Comparison of ENCODE assay signal across 9 cellular contexts in the genomic region with DNA sequence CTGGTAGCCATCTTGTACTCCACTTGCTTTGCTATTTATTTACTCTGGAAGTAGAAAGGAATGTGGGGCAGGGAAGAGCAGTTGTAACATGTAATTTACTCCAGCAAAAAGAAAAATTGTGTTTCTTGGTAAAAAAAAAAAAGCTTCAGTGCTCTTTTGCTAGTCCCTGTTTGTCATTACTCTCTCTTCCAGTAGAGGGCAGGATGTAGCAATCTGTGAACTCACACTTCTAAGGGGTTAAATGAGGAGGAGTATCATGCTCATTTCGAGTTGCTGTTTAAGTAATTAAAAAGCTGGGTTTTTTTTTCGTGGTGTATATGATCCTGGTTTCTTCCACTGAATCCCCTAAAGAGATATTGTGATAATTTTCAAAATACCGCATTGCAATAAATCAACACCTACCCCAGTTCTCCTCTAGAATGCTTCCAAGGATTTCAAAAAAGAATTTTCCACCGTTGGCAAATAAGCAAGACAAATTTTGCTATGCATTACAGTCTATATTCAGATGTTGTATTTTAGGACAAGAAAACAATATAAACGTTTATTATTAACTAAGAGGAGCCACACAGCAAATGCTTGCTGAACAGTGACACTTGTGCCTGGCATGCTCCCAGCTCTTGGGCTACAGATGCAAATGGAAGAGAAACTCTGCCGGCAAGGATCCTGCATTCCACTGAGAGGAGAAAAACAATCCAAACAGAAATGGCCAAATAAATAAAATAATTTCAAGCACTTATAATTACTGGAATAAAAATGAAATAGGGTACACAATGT.
DNase-seq lines count a peak whose midpoint lies in the region; ATAC-seq, FAIRE-seq and TF ChIP-seq lines count a peak whose summit lies in the region.
"Had no signal": no experiment of that assay in that cellular context is flagged by ENCODE, and none has a peak within 500 bp of the region (broad histone marks: within the 10 kb centered on the region; RNA-seq: fewer than 3 reads in every experiment).

No MANE protein-coding gene starts in this region.

- TF ChIP-seq CTCF in HFFc6 (IDR thresholded peaks at IDR 0.05) (peak; percentile 64; the same call in 1 of the 2 replicates), WTC11 (IDR thresholded peaks at IDR 0.05) (peak; percentile 57; the same call in 1 of the 2 replicates)

- H3K9me3 Mint-ChIP-seq in HFFc6 = peaks cover 22% of the 10 kb centered on the region
- no peaks in the 10 kb centered on the region for H3K9me3 Mint-ChIP-seq in WTC11
- H3K9me3 Mint-ChIP-seq: activated B cell treated with CpG ODN at 0.5 μM for 24 hours had no signal

- DNase-seq in GDM1 (lab: John Stamatoyannopoulos, UW) (peak; percentile 4), HFFc6 (no peak), NCI-H1694 (lab: John Stamatoyannopoulos, UW) (peak; percentile 54), WTC11 (ENCODE audit: low spot score) (no peak), iPS-NIHi11 (ENCODE audit: low spot score) (peak; percentile 59), urothelium cell line (ENCODE audit: low spot score) (peak; percentile 11), T-helper 1 cell (no peak)
- DNase-seq: activated B cell treated with CpG ODN at 0.5 μM for 24 hours had no signal

- POLR2A ChIA-PET in WTC11 (lab: Charles Lee) = interaction anchor here (0.6 to 1.0 kb wide), 3 partner anchors 8 to 709 kb away, joined by 3 to 4 read pairs (median 3); no protein-coding TSS in a partner anchor

- no peak overlapping the region for H3K27ac Mint-ChIP-seq in HFFc6
- H3K27ac Mint-ChIP-seq in WTC11 = no peak overlapping the region
- H3K27ac Mint-ChIP-seq: activated B cell treated with CpG ODN at 0.5 μM for 24 hours had no signal

- CTCF ChIA-PET in WTC11 (lab: Charles Lee) = interaction anchor here (0.6 to 1.8 kb wide), 26 partner anchors 9 to 1021 kb away, joined by 3 to 11 read pairs (median 3); no protein-coding TSS in a partner anchor

- H3K27me3 Mint-ChIP-seq in HFFc6 (ENCODE audit: insufficient read depth) = no peaks in the 10 kb centered on the region
- H3K27me3 Mint-ChIP-seq in WTC11 (ENCODE audit: low read depth) = peaks cover 3% of the 10 kb centered on the region
- H3K27me3 Mint-ChIP-seq: activated B cell treated with CpG ODN at 0.5 μM for 24 hours had no signal

- FAIRE-seq in urothelium cell line (lab: Jason Lieb, UNC) = no peak

- no peaks in the 10 kb centered on the region; the same call in 1 of the 2 replicates for H3K36me3 Mint-ChIP-seq in HFFc6 (ENCODE audit: low read depth)
- no peaks in the 10 kb centered on the region for H3K36me3 Mint-ChIP-seq in WTC11

- H3K4me3 Mint-ChIP-seq in HFFc6 (no peak overlapping the region), WTC11 (no peak overlapping the region)
- H3K4me3 Mint-ChIP-seq: activated B cell treated with CpG ODN at 0.5 μM for 24 hours had no signal

- H3K4me1 Mint-ChIP-seq in HFFc6 (ENCODE audit: low read depth) = no peaks in the 10 kb centered on the region
- H3K4me1 Mint-ChIP-seq in WTC11 = peaks cover 58% of the 10 kb centered on the region
- H3K4me1 Mint-ChIP-seq: activated B cell treated with CpG ODN at 0.5 μM for 24 hours had no signal

- ATAC-seq in WTC11 (peak; percentile 51), HG03460 (IDR thresholded peaks at IDR 0.05; ENCODE audit: unreplicated experiment) (no peak)

TF ChIP-seq in WTC11, 78 proteins besides CTCF, POLR2A, EP300 and RAD21:
- TF ChIP-seq PRRX2 (CRISPR knock-in tag; IDR thresholded peaks at IDR 0.05) = no peak
- no peak for TF ChIP-seq TEAD1 (CRISPR knock-in tag; IDR thresholded peaks at IDR 0.05)
- no peak for TF ChIP-seq ELF4 (CRISPR knock-in tag; IDR thresholded peaks at IDR 0.05; ENCODE audit: low read depth)
- TF ChIP-seq, protein P1, sequence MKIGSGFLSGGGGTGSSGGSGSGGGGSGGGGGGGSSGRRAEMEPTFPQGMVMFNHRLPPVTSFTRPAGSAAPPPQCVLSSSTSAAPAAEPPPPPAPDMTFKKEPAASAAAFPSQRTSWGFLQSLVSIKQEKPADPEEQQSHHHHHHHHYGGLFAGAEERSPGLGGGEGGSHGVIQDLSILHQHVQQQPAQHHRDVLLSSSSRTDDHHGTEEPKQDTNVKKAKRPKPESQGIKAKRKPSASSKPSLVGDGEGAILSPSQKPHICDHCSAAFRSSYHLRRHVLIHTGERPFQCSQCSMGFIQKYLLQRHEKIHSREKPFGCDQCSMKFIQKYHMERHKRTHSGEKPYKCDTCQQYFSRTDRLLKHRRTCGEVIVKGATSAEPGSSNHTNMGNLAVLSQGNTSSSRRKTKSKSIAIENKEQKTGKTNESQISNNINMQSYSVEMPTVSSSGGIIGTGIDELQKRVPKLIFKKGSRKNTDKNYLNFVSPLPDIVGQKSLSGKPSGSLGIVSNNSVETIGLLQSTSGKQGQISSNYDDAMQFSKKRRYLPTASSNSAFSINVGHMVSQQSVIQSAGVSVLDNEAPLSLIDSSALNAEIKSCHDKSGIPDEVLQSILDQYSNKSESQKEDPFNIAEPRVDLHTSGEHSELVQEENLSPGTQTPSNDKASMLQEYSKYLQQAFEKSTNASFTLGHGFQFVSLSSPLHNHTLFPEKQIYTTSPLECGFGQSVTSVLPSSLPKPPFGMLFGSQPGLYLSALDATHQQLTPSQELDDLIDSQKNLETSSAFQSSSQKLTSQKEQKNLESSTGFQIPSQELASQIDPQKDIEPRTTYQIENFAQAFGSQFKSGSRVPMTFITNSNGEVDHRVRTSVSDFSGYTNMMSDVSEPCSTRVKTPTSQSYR (CRISPR knock-in tag; IDR thresholded peaks at IDR 0.05) = no peak
- TF ChIP-seq TEAD4 (CRISPR knock-in tag; IDR thresholded peaks at IDR 0.05) = no peak
- TF ChIP-seq, protein P2, sequence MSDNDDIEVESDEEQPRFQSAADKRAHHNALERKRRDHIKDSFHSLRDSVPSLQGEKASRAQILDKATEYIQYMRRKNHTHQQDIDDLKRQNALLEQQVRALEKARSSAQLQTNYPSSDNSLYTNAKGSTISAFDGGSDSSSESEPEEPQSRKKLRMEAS (CRISPR knock-in tag; IDR thresholded peaks at IDR 0.05) = no peak
- TF ChIP-seq, protein P3, sequence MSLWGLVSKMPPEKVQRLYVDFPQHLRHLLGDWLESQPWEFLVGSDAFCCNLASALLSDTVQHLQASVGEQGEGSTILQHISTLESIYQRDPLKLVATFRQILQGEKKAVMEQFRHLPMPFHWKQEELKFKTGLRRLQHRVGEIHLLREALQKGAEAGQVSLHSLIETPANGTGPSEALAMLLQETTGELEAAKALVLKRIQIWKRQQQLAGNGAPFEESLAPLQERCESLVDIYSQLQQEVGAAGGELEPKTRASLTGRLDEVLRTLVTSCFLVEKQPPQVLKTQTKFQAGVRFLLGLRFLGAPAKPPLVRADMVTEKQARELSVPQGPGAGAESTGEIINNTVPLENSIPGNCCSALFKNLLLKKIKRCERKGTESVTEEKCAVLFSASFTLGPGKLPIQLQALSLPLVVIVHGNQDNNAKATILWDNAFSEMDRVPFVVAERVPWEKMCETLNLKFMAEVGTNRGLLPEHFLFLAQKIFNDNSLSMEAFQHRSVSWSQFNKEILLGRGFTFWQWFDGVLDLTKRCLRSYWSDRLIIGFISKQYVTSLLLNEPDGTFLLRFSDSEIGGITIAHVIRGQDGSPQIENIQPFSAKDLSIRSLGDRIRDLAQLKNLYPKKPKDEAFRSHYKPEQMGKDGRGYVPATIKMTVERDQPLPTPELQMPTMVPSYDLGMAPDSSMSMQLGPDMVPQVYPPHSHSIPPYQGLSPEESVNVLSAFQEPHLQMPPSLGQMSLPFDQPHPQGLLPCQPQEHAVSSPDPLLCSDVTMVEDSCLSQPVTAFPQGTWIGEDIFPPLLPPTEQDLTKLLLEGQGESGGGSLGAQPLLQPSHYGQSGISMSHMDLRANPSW (CRISPR knock-in tag; conservative IDR thresholded peaks at IDR 0.05; ENCODE audit: low read depth) = no peak
- no peak for TF ChIP-seq ZNF263 (CRISPR knock-in tag; IDR thresholded peaks at IDR 0.05; ENCODE audit: low read depth)
- TF ChIP-seq, protein P4, sequence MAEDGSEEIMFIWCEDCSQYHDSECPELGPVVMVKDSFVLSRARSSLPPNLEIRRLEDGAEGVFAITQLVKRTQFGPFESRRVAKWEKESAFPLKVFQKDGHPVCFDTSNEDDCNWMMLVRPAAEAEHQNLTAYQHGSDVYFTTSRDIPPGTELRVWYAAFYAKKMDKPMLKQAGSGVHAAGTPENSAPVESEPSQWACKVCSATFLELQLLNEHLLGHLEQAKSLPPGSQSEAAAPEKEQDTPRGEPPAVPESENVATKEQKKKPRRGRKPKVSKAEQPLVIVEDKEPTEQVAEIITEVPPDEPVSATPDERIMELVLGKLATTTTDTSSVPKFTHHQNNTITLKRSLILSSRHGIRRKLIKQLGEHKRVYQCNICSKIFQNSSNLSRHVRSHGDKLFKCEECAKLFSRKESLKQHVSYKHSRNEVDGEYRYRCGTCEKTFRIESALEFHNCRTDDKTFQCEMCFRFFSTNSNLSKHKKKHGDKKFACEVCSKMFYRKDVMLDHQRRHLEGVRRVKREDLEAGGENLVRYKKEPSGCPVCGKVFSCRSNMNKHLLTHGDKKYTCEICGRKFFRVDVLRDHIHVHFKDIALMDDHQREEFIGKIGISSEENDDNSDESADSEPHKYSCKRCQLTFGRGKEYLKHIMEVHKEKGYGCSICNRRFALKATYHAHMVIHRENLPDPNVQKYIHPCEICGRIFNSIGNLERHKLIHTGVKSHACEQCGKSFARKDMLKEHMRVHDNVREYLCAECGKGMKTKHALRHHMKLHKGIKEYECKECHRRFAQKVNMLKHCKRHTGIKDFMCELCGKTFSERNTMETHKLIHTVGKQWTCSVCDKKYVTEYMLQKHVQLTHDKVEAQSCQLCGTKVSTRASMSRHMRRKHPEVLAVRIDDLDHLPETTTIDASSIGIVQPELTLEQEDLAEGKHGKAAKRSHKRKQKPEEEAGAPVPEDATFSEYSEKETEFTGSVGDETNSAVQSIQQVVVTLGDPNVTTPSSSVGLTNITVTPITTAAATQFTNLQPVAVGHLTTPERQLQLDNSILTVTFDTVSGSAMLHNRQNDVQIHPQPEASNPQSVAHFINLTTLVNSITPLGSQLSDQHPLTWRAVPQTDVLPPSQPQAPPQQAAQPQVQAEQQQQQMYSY (CRISPR knock-in tag; IDR thresholded peaks at IDR 0.05) = no peak
- TF ChIP-seq JAZF1 (CRISPR knock-in tag; IDR thresholded peaks at IDR 0.05) = no peak
- TF ChIP-seq HMGA2 (CRISPR knock-in tag; IDR thresholded peaks at IDR 0.05) = no peak

Comparison
In these comparisons a context has a peak if more than half of its experiments do, and no peak if none do; other contexts are left out.
1. DNase-seq: peak in GDM1 (single experiment), NCI-H1694 (single experiment), iPS-NIHi11 (single experiment) and urothelium cell line (single experiment); none in HFFc6 (single experiment), WTC11 (single experiment) and T-helper 1 cell (0 of 5).